Comparison of ENCODE assay signal across 19 cellular contexts in the genomic region with DNA sequence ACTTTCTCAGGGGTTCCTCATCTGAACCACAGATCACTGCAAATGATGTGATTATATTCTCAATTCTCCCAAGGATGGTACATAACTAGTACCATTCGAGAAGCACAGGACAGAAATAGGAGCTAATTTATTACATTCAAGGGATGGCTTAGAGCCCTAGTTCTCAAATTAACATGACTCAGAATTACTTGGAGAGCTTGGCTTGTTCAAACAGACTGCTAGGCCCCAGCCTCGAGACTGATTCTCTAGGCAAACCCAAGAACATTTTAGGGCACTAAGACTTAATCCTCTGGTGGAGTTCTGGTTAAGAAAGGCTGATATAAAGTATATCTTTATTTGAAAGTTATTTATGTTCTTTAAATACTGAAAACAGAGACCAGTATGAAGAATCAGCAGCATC. TPM values are rescaled to one million over a fixed set of nuclear protein-coding genes. Genes with fewer than 3 reads are reported as not detected.
DNase-seq lines count a peak whose midpoint lies in the region; TF ChIP-seq lines count a peak whose summit lies in the region.
"Had no signal": no experiment of that assay in that cellular context is flagged by ENCODE, and none has a peak within 500 bp of the region (broad histone marks: within the 10 kb centered on the region; RNA-seq: fewer than 3 reads in every experiment).

No MANE protein-coding gene starts in this region.

- peaks cover 16% of the 10 kb centered on the region for H3K4me1 Mint-ChIP-seq in HFFc6 (ENCODE audit: low read depth)
- H3K4me1 Mint-ChIP-seq: CD14-positive monocyte had no signal

- H3K4me1 ChIP-seq in mammary epithelial cell (ENCODE audit: insufficient read depth, low read length) = peaks cover 18% of the 10 kb centered on the region
- peaks cover 0 to 14% (median 6%) of the 10 kb centered on the region in 4 donors for H3K4me1 ChIP-seq in stomach
- H3K4me1 ChIP-seq in adrenal gland (replicated peaks in 1 of 2) = no peaks in the 10 kb centered on the region
- H3K4me1 ChIP-seq: A549, esophagus muscularis mucosa, testis had no signal

- H3K9me3 Mint-ChIP-seq in HFFc6 = no peaks in the 10 kb centered on the region
- H3K9me3 Mint-ChIP-seq: CD14-positive monocyte; T-helper 1 cell treated with Interleukin-12 subunit alpha and Interleukin-12 subunit beta and Interleukin-4 antibody, amounts not matched to agents 30 μg/mL and 1 μg/mL, for 36 hours had no signal

- TF ChIP-seq CTCF in AG04450 (IDR thresholded peaks at IDR 0.05; ENCODE audit: low read depth, low read length) = no peak
- TF ChIP-seq CTCF in HFFc6 (IDR thresholded peaks at IDR 0.05) = no peak
- TF ChIP-seq CTCF in mammary epithelial cell (conservative IDR thresholded peaks at IDR 0.05 in 1 of 2, IDR thresholded peaks at IDR 0.05 in 1 of 2; ENCODE audit: extremely low read depth in 1 of 2, insufficient read depth in 1 of 2, low read depth in 1 of 2, low read length in 2 of 2) = no peak
- no peak for TF ChIP-seq CTCF in stomach (IDR thresholded peaks at IDR 0.05)
- no peak for TF ChIP-seq CTCF in adrenal gland (IDR thresholded peaks at IDR 0.05)

- H3K27ac ChIP-seq in AG04450 (ENCODE audit: low read depth, low read length) (no peak overlapping the region), mammary epithelial cell (ENCODE audit: insufficient read depth, low read depth, low read length) (no peak overlapping the region), stomach (no peak overlapping the region), adrenal gland (no peak overlapping the region)
- H3K27ac ChIP-seq: A549, esophagus muscularis mucosa, testis had no signal

- intact Hi-C loops in mammary epithelial cell (cut with micrococcal nuclease) = no loop called here
- intact Hi-C loops in stomach (cut with DNase I; ENCODE audit: low total_unique reads) = no loop called here
- intact Hi-C loops in adrenal gland (cut with DNase I) = loop anchor here in 1 of 2 donors (10.0 kb wide), 1 partner anchor 199 kb away; no protein-coding TSS in a partner anchor

- in situ Hi-C loops in mammary epithelial cell (cut with MboI; ENCODE audit: low sequenced_read_pairs in 2 of 2) = no loop called here

- H3K4me2 ChIP-seq in mammary epithelial cell (ENCODE audit: insufficient read depth, low read depth, low read length) = no peak overlapping the region
- H3K4me2 ChIP-seq: A549 had no signal

- H2AFZ ChIP-seq in mammary epithelial cell (ENCODE audit: low read depth, low read length) = no peak overlapping the region

- WGBS in mammary epithelial cell (ENCODE audit: low coverage, missing lambda C conversion rate) = 84% methylated on average over 2 of the region's 2 CpGs
- WGBS in stomach, 5 donors = 53 to 83% (median 77%) methylated on average over 2 of the region's 2 CpGs
- 48 to 54% (median 49%) methylated on average over 2 of the region's 2 CpGs for WGBS in adrenal gland, 4 donors

- TF ChIP-seq EP300 in stomach (IDR thresholded peaks at IDR 0.05) = no peak

- H3K9ac ChIP-seq in mammary epithelial cell (ENCODE audit: insufficient read depth, low read length) = no peak overlapping the region

- TF ChIP-seq POLR2A in stomach (IDR thresholded peaks at IDR 0.05) (no peak), adrenal gland (IDR thresholded peaks at IDR 0.05) (no peak)

- H3K4me3 ChIP-seq in AG04450 (ENCODE audit: low read depth, low read length) = no peak overlapping the region
- no peak overlapping the region for H3K4me3 ChIP-seq in mammary epithelial cell (replicated peaks in 1 of 3; ENCODE audit: insufficient read depth in 1 of 3, low read depth in 2 of 3, low read length in 3 of 3)
- no peak overlapping the region for H3K4me3 ChIP-seq in stomach
- no peak overlapping the region for H3K4me3 ChIP-seq in adrenal gland
- H3K4me3 ChIP-seq: A549, esophagus muscularis mucosa, testis had no signal

- H3K4me3 Mint-ChIP-seq in HFFc6 = no peak overlapping the region
- H3K4me3 Mint-ChIP-seq: CD14-positive monocyte; T-helper 1 cell treated with Interleukin-12 subunit alpha and Interleukin-12 subunit beta and Interleukin-4 antibody, amounts not matched to agents 30 μg/mL and 1 μg/mL, for 36 hours had no signal

- H4K20me1 ChIP-seq in mammary epithelial cell (ENCODE audit: insufficient read depth, low read length) = no peaks in the 10 kb centered on the region

- DNase-seq in AG04450 (ENCODE audit: low read depth, low spot score) = peak; percentile 13
- DNase-seq in HFFc6 = peak; percentile 33
- DNase-seq in mammary epithelial cell = peak; percentile 14
- peak; percentile 60 for DNase-seq in iris pigment epithelial cell (ENCODE audit: low read depth)
- no peak for DNase-seq in T-helper 2 cell
- no peak for DNase-seq in stomach
- no peak for DNase-seq in NCI-H2171 (lab: John Stamatoyannopoulos, UW)
- DNase-seq in adrenal gland = no peak
- DNase-seq: activated CD8-positive, alpha-beta memory T cell treated with anti-CD3 and anti-CD28 coated beads, Interleukin-2, amount 50 U/mL, for 4 hours; KG1; NCI-H187; NCI-H748 treated with DMSO at 0.1 percent for 48 hours; retina; SIG-M5; testis had no signal

- no peaks in the 10 kb centered on the region; the same call in 1 of the 2 replicates for H3K27me3 Mint-ChIP-seq in HFFc6 (ENCODE audit: insufficient read depth)

- H3K36me3 ChIP-seq in mammary epithelial cell (ENCODE audit: insufficient read depth, low read length) = no peaks in the 10 kb centered on the region
- peaks cover 7 to 44% (median 35%) of the 10 kb centered on the region in 4 donors for H3K36me3 ChIP-seq in stomach
- peaks cover 0 to 7% of the 10 kb centered on the region in 2 donors for H3K36me3 ChIP-seq in adrenal gland (replicated peaks in 1 of 2)

- H3K36me3 Mint-ChIP-seq in HFFc6 (ENCODE audit: low read depth) = peaks cover 20% of the 10 kb centered on the region

- H3K79me2 ChIP-seq in mammary epithelial cell (ENCODE audit: insufficient read depth, low read length) = no peaks in the 10 kb centered on the region

- no peaks in the 10 kb centered on the region for H3K27me3 ChIP-seq in AG04450 (ENCODE audit: control insufficient read depth, insufficient read depth, low read length)
- H3K27me3 ChIP-seq in mammary epithelial cell (ENCODE audit: insufficient read depth, low read length) = no peaks in the 10 kb centered on the region
- no peaks in the 10 kb centered on the region for H3K27me3 ChIP-seq in stomach
- H3K27me3 ChIP-seq in adrenal gland = no peaks in the 10 kb centered on the region
- H3K27me3 ChIP-seq: esophagus muscularis mucosa, testis had no signal

- H3K27ac Mint-ChIP-seq in HFFc6 = peak overlapping the region; percentile 27
- H3K27ac Mint-ChIP-seq: CD14-positive monocyte; T-helper 1 cell treated with Interleukin-12 subunit alpha and Interleukin-12 subunit beta and Interleukin-4 antibody, amounts not matched to agents 30 μg/mL and 1 μg/mL, for 36 hours had no signal

- BruUV-seq in mammary epithelial cell (replicated peaks; lab: Mats Ljungman, UMichigan) = no TSS peak

- CTCF ChIA-PET in AG04450 (lab: Charles Lee) (interaction anchor here (1.2 kb wide), 1 partner anchor 195 kb away, joined by 4 read pairs; no protein-coding TSS in a partner anchor), mammary epithelial cell (lab: Charles Lee; ENCODE audit: low non-redundant PET) (no interaction called here)

- H3K9me3 ChIP-seq in AG04450 (ENCODE audit: control insufficient read depth, insufficient read depth, low read length) = no peaks in the 10 kb centered on the region
- no peaks in the 10 kb centered on the region for H3K9me3 ChIP-seq in mammary epithelial cell (replicated peaks; ENCODE audit: insufficient read depth, low read length)
- H3K9me3 ChIP-seq in stomach = no peaks in the 10 kb centered on the region
- H3K9me3 ChIP-seq in adrenal gland (replicated peaks in 1 of 3) = no peaks in the 10 kb centered on the region
- H3K9me3 ChIP-seq: A549, esophagus muscularis mucosa, testis had no signal

- POLR2A ChIA-PET in AG04450 (lab: Yijun Ruan, JAX) = no interaction called here

- dilution Hi-C loops in mammary epithelial cell (cut with HindIII; ENCODE audit: low sequenced_read_pairs) = no loop called here

RNA-seq across cellular contexts. Expression of gene HIBCH, which starts 35.8 kb away (rescaled TPM):
- polyA plus RNA-seq in AG04450 (2011; rRNA removed) = 16.9 and 23.8 TPM in 2 replicates
- 10.3 and 17.0 TPM in 2 replicates for polyA minus RNA-seq in AG04450 (2011; rRNA and poly(A)+ RNA removed)
- 10 to 100 TPM; 14.6 to 20.5 (median 17.2) TPM for total RNA-seq in HFFc6 (2021; fragmentation: NEBNext Ultra II Directional; extraction: Animal tissue kit (Norgen Biotek cat#: 25700))
- 10 to 100 TPM; 17.0 to 20.5 TPM for total RNA-seq in mammary epithelial cell
- polyA plus RNA-seq in mammary epithelial cell = 7.7 TPM
- 4.7 TPM for polyA minus RNA-seq in mammary epithelial cell
- 10 to 100 TPM; 10.3 to 93.3 (median 32.7) TPM for total RNA-seq in stomach
- polyA plus RNA-seq in stomach = 10 to 100 TPM; 12.8 to 23.5 (median 22.7) TPM
- 100 to 1,000 TPM in 2 of 8 donors, 10 to 100 TPM in 6; 35.1 to 174 (median 66.4) TPM for total RNA-seq in adrenal gland
- 100 to 1,000 TPM in 1 of 3 donors, 10 to 100 TPM in 2; 18.2 to 116 (median 29.2) TPM for polyA plus RNA-seq in adrenal gland

RNA-seq across cellular contexts. Expression of gene INPP1, which starts 59.6 kb away (rescaled TPM):
- 13.7 and 14.5 TPM in 2 replicates for polyA plus RNA-seq in AG04450 (2011; rRNA removed)
- 5.2 and 5.6 TPM in 2 replicates for polyA minus RNA-seq in AG04450 (2011; rRNA and poly(A)+ RNA removed)
- 10 to 100 TPM; 13.6 to 16.2 (median 15.7) TPM for total RNA-seq in HFFc6 (2021; fragmentation: NEBNext Ultra II Directional; extraction: Animal tissue kit (Norgen Biotek cat#: 25700))
- 10 to 100 TPM; 13.0 to 23.8 TPM for total RNA-seq in mammary epithelial cell
- 10.4 TPM for polyA plus RNA-seq in mammary epithelial cell
- 9.4 TPM for polyA minus RNA-seq in mammary epithelial cell
- total RNA-seq in stomach = 10 to 100 TPM in 3 of 5 donors, 1 to 10 TPM in 1, not detected in 1; 4.2 to 51.0 (median 26.4) TPM
- polyA plus RNA-seq in stomach = 10 to 100 TPM in 2 of 3 donors, 1 to 10 TPM in 1; 8.3 to 32.3 (median 25.5) TPM
- total RNA-seq in adrenal gland = 10 to 100 TPM; 18.8 to 65.0 (median 43.2) TPM
- polyA plus RNA-seq in adrenal gland = 10 to 100 TPM; 62.0 to 74.1 (median 65.3) TPM

Comparison
In these comparisons a context has a peak if more than half of its experiments do, and no peak if none do; other contexts are left out.
1. DNase-seq: peak in AG04450 (single experiment), HFFc6 (single experiment), mammary epithelial cell (single experiment) and iris pigment epithelial cell (single experiment); none in T-helper 2 cell (0 of 5), stomach (single experiment), NCI-H2171 (single experiment) and adrenal gland (0 of 7).